Comparison of ENCODE assay signal across 22 cellular contexts in genomic region chr1:67464741-67465140, GRCh38. TPM values are rescaled to one million over a fixed set of nuclear protein-coding genes. Genes with fewer than 3 reads are reported as not detected.
DNase-seq lines count a peak whose midpoint lies in the region; ATAC-seq and TF ChIP-seq lines count a peak whose summit lies in the region.
"Had no signal": no experiment of that assay in that cellular context is flagged by ENCODE, and none has a peak within 500 bp of the region (broad histone marks: within the 10 kb centered on the region; RNA-seq: fewer than 3 reads in every experiment).

No MANE protein-coding gene starts in this region.

- TF ChIP-seq POLR2A in gastrocnemius medialis (IDR thresholded peaks at IDR 0.05) = no peak

- H3K4me1 ChIP-seq in gastrocnemius medialis = peaks cover 44 to 51% of the 10 kb centered on the region in 2 donors
- H3K4me1 ChIP-seq: Caco-2 had no signal

- no peaks in the 10 kb centered on the region for H3K27me3 ChIP-seq in WERI-Rb-1 (ENCODE audit: insufficient read depth, low read depth, severe bottlenecking)
- no peaks in the 10 kb centered on the region for H3K27me3 ChIP-seq in gastrocnemius medialis
- H3K27me3 ChIP-seq: BLaER1 treated with 17β-estradiol and CSF1 and Interleukin-3, amounts not matched to agents 10 nM and 100 nM had no signal

- H3K4me3 ChIP-seq in WERI-Rb-1 (ENCODE audit: low read depth, low read length) = no peak overlapping the region
- no peak overlapping the region for H3K4me3 ChIP-seq in gastrocnemius medialis
- H3K4me3 ChIP-seq: BLaER1 treated with 17β-estradiol and CSF1 and Interleukin-3, amounts not matched to agents 10 nM and 100 nM had no signal

- H3K9me3 ChIP-seq in WERI-Rb-1 (ENCODE audit: severe bottlenecking) (no peaks in the 10 kb centered on the region), gastrocnemius medialis (no peaks in the 10 kb centered on the region)
- H3K9me3 ChIP-seq: BLaER1 treated with 17β-estradiol and CSF1 and Interleukin-3, amounts not matched to agents 10 nM and 100 nM; Caco-2; SK-N-SH had no signal

- peak in 1 of 2 donors; percentile 16 for ATAC-seq in gastrocnemius medialis
- no peak for ATAC-seq in GM18502 (IDR thresholded peaks at IDR 0.05; ENCODE audit: poor library complexity, unreplicated experiment)
- no peak for ATAC-seq in left cardiac atrium
- ATAC-seq: Panc1 had no signal

- intact Hi-C loops in gastrocnemius medialis (cut with DNase I; ENCODE audit: low total_unique reads) = no loop called here
- intact Hi-C loops in left cardiac atrium (cut with DNase I) = no loop called here

- in situ Hi-C loops in gastrocnemius medialis (cut with MboI; ENCODE audit: low sequenced_read_pairs in 4 of 4) = no loop called here

- peak; percentile 11 for DNase-seq in NCI-H345 (lab: John Stamatoyannopoulos, UW)
- no peak for DNase-seq in NCI-H345 treated with DMSO at 0.1 percent for 48 hours (lab: John Stamatoyannopoulos, UW; ENCODE audit: unreplicated experiment)
- DNase-seq in WERI-Rb-1 = peak; percentile 50
- peak; percentile 82 for DNase-seq in left kidney (ENCODE audit: low read depth, low spot score)
- DNase-seq in gastrocnemius medialis = peak in 1 of 2 donors; percentile 29
- no peak for DNase-seq in D341Med (ENCODE audit: low spot score)
- no peak for DNase-seq in left cardiac atrium
- DNase-seq: 8988T; Caco-2; CD4-positive, alpha-beta memory T cell; GDM1; H9; Kasumi-1; NCI-H1694; NCI-H2081 treated with DMSO at 0.1 percent for 48 hours; NCI-H510A treated with DMSO at 0.1 percent for 48 hours; NCI-H748 treated with DMSO at 0.1 percent for 48 hours; SIG-M5; SK-N-SH had no signal

- H3K36me3 ChIP-seq in WERI-Rb-1 = no peaks in the 10 kb centered on the region
- H3K36me3 ChIP-seq in gastrocnemius medialis = no peaks in the 10 kb centered on the region
- H3K36me3 ChIP-seq: BLaER1 treated with 17β-estradiol and CSF1 and Interleukin-3, amounts not matched to agents 10 nM and 100 nM had no signal

- peak overlapping the region; percentile 2; the same call in 1 of the 2 replicates for H3K27ac ChIP-seq in WERI-Rb-1
- peak overlapping the region; percentile 44 to 82 (median 63) for H3K27ac ChIP-seq in gastrocnemius medialis
- H3K27ac ChIP-seq: BLaER1 treated with 17β-estradiol and CSF1 and Interleukin-3, amounts not matched to agents 10 nM and 100 nM had no signal

- TF ChIP-seq CTCF in WERI-Rb-1 (IDR thresholded peaks at IDR 0.05; ENCODE audit: low read depth, low read length) (no peak), gastrocnemius medialis (IDR thresholded peaks at IDR 0.05 in 4 of 5, conservative IDR thresholded peaks at IDR 0.05 in 1 of 5) (no peak)

RNA-seq across cellular contexts. Expression of gene SERBP1, which starts 34.5 kb away (rescaled TPM):
- total RNA-seq in gastrocnemius medialis (100 to 1,000 TPM; 249 to 353 (median 311) TPM), left cardiac atrium (100 to 1,000 TPM; 103 to 122 TPM)

Comparison
In these comparisons a context has a peak if more than half of its experiments do, and no peak if none do; other contexts are left out.
1. DNase-seq: peak in NCI-H345 (single experiment), WERI-Rb-1 (single experiment) and left kidney (single experiment); none in NCI-H345 treated with DMSO at 0.1 percent for 48 hours (single experiment), D341Med (single experiment) and left cardiac atrium (single experiment).